Comparison of ENCODE assay signal across 18 cellular contexts in the genomic region with DNA sequence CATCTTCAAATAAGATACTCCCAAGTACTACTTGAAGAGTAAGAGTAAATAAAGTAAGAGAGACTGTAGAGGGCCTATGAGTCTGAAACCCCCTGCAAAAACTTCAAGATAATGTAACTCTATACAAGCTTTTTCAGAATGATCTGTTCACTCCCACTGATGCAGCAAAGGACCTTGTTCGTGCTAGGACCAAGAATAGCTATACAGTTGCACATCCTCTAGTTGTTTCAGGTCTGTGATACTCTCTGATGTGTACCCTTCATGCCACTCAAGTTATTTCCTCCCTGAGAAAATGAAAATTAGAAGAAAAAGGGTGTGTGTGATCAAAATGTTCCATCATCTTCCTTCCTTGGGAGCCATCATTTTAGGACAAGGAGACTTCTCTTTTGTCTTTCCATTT.
DNase-seq lines count a peak whose midpoint lies in the region; ATAC-seq and TF ChIP-seq lines count a peak whose summit lies in the region.
"Had no signal": no experiment of that assay in that cellular context is flagged by ENCODE, and none has a peak within 500 bp of the region (broad histone marks: within the 10 kb centered on the region; RNA-seq: fewer than 3 reads in every experiment).

No MANE protein-coding gene starts in this region.

- H3K27ac Mint-ChIP-seq in endothelial cell (ENCODE audit: unreplicated experiment), result no peak overlapping the region
- H3K27ac Mint-ChIP-seq: activated CD4-positive, alpha-beta T cell treated with anti-CD3 and anti-CD28 coated beads for 36 hours; natural killer cell treated with Interleukin-12 subunit alpha and Interleukin-12 subunit beta and Interleukin-15 and Interleukin-18, amount 100 ng/mL, for 72 hours had no signal

- H3K4me1 Mint-ChIP-seq in endothelial cell (ENCODE audit: unreplicated experiment), result no peaks in the 10 kb centered on the region
- H3K4me1 Mint-ChIP-seq: activated CD4-positive, alpha-beta T cell treated with anti-CD3 and anti-CD28 coated beads for 36 hours had no signal

- H3K36me3 Mint-ChIP-seq in endothelial cell (ENCODE audit: low read depth, unreplicated experiment), result no peaks in the 10 kb centered on the region
- H3K36me3 Mint-ChIP-seq: natural killer cell treated with Interleukin-12 subunit alpha and Interleukin-12 subunit beta and Interleukin-15 and Interleukin-18, amount 100 ng/mL, for 72 hours had no signal

- TF ChIP-seq CTCF in endothelial cell (IDR thresholded peaks at IDR 0.05; ENCODE audit: unreplicated experiment), result no peak

- H3K27me3 Mint-ChIP-seq in endothelial cell (ENCODE audit: unreplicated experiment), result no peaks in the 10 kb centered on the region
- H3K27me3 Mint-ChIP-seq: activated CD4-positive, alpha-beta T cell treated with anti-CD3 and anti-CD28 coated beads for 36 hours had no signal

- DNase-seq in ecto neural progenitor cell (ENCODE audit: low spot score), result no peak
- no peak for DNase-seq in endothelial cell (ENCODE audit: low spot score)
- DNase-seq in MV-4-11 (lab: John Stamatoyannopoulos, UW), result no peak
- DNase-seq: activated CD4-positive, alpha-beta T cell treated with anti-CD3 and anti-CD28 coated beads for 36 hours; activated T-cell treated with anti-CD3 and anti-CD28 coated beads, Interleukin-2, amount 50 U/mL, for 48 hours; amniotic stem cell; colonic mucosa; HCEC 1CT; NCI-H1048; Peyer's patch; stimulated activated CD4-positive, alpha-beta T cell treated with anti-CD3 and anti-CD28 coated beads, Interleukin-1b, Interleukin-23, amount 100 ng/mL, for 48 hours; uterus had no signal

- H3K9me3 Mint-ChIP-seq in endothelial cell (ENCODE audit: unreplicated experiment), result no peaks in the 10 kb centered on the region
- H3K9me3 Mint-ChIP-seq: natural killer cell treated with Interleukin-12 subunit alpha and Interleukin-12 subunit beta and Interleukin-15 and Interleukin-18, amount 100 ng/mL, for 72 hours had no signal

- no peak overlapping the region for H3K4me3 Mint-ChIP-seq in endothelial cell (ENCODE audit: unreplicated experiment)
- H3K4me3 Mint-ChIP-seq: activated CD4-positive, alpha-beta T cell treated with anti-CD3 and anti-CD28 coated beads for 36 hours; natural killer cell treated with Interleukin-12 subunit alpha and Interleukin-12 subunit beta and Interleukin-15 and Interleukin-18, amount 100 ng/mL, for 72 hours had no signal

- peak; percentile 95 for ATAC-seq in GM18519 (IDR thresholded peaks at IDR 0.05; ENCODE audit: low FRiP score, unreplicated experiment)
- peak; percentile 92 for ATAC-seq in GM21390 (IDR thresholded peaks at IDR 0.05; ENCODE audit: unreplicated experiment)
- ATAC-seq in HG02943 (IDR thresholded peaks at IDR 0.05; ENCODE audit: low read depth, unreplicated experiment), result peak; percentile 56
- ATAC-seq in HG03565 (IDR thresholded peaks at IDR 0.05; ENCODE audit: unreplicated experiment), result peak; percentile 74
- no peak for ATAC-seq in activated CD4-positive, CD25-positive, alpha-beta regulatory T cell treated with anti-CD3 and anti-CD28 coated beads, Interleukin-2, amount 50 U/mL, for 24 hours
- ATAC-seq: activated CD4-positive, alpha-beta T cell treated with anti-CD3 and anti-CD28 coated beads for 36 hours; natural killer cell treated with Interleukin-12 subunit alpha and Interleukin-12 subunit beta and Interleukin-15 and Interleukin-18, amount 100 ng/mL, for 72 hours had no signal

Comparison
In these comparisons a context has a peak if more than half of its experiments do, and no peak if none do; other contexts are left out.
1. ATAC-seq: peak in GM18519 (single experiment), GM21390 (single experiment), HG02943 (single experiment) and HG03565 (single experiment); none in activated CD4-positive, CD25-positive, alpha-beta regulatory T cell treated with anti-CD3 and anti-CD28 coated beads, Interleukin-2, amount 50 U/mL, for 24 hours (0 of 2).